Comparison of ENCODE assay signal across 13 cellular contexts in the genomic region with DNA sequence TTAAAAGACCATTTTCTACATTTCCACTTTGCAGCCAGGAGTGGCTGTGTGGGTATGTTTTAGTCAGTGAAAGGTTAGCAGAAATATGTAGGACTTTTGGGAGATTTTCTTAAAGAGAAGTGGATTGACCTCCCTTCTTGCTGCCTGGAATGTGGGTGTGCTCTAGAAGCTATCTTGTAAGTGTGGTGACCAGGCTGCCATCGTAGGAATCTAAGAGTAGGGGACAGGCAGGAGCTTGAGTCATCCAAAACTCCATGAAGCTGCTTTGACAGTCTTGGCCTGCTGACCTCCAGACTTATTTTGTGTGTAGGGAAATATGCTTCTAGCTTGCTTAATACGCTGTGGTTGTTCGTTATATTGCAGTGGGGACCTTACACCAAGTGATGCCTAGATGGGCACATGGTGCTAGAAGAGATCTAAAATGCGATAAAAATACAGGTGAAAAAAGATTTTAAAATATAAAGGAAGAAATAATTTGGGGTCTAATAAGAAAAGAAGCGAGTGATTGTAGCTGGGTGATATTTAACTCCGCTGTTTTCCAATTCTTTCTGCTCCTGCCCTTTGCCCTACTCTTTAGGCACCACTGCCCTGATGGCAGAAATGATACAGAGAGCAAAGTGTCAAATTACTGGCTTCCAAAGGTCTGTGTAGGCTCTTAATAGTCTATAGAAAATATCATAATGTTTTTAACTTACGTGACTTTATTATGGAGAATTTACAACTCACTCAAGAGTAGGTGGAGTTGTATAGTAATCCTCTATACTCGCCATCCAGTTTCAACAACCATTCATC.
A peak's percentile ranks its signal among the peaks of the same experiment; 100 is the strongest.
DNase-seq lines count a peak whose midpoint lies in the region; ATAC-seq, FAIRE-seq and TF ChIP-seq lines count a peak whose summit lies in the region.
"Had no signal": no experiment of that assay in that cellular context is flagged by ENCODE, and none has a peak within 500 bp of the region (broad histone marks: within the 10 kb centered on the region; RNA-seq: fewer than 3 reads in every experiment).

No MANE protein-coding gene starts in this region.

- peak overlapping the region; percentile 34; the same call in 1 of the 2 replicates for H3K4me2 ChIP-seq in HCT116 (ENCODE audit: low read length)
- H3K4me2 ChIP-seq in astrocyte (ENCODE audit: low read length), result peak overlapping the region; percentile 60

- H3K9me3 ChIP-seq in HCT116 (ENCODE audit: control insufficient read depth in 1 of 2, insufficient read depth in 1 of 2, low read depth in 1 of 2, low read length in 2 of 2), result no peaks in the 10 kb centered on the region
- no peaks in the 10 kb centered on the region for H3K9me3 ChIP-seq in astrocyte (ENCODE audit: insufficient read depth, low read depth, low read length)
- H3K9me3 ChIP-seq in psoas muscle, result no peaks in the 10 kb centered on the region
- H3K9me3 ChIP-seq: adrenal gland had no signal

- TF ChIP-seq RAD21 in HCT116 (IDR thresholded peaks at IDR 0.05; ENCODE audit: low read depth), result no peak

- CTCF ChIA-PET in HCT116 (lab: Charles Lee), result no interaction called here

- peak overlapping the region; percentile 82 for H3K27ac Mint-ChIP-seq in astrocyte (ENCODE audit: unreplicated experiment)
- no peak overlapping the region for H3K27ac Mint-ChIP-seq in activated naive CD8-positive, alpha-beta T cell treated with anti-CD3 and anti-CD28 coated beads, Interleukin-2, amount 50 U/mL, for 24 hours
- H3K27ac Mint-ChIP-seq: T-helper 2 cell treated with Interferon-gamma antibody and Interleukin-4, amounts not matched to agents 5 μg/mL and 100 μg/mL, for 36 hours had no signal

- DNase-seq in HCT116 (ENCODE audit: low read depth, low spot score), result no peak
- DNase-seq in astrocyte (ENCODE audit: low read depth), result peak; percentile 58
- peak; percentile 36 for DNase-seq in hepatic stellate cell (ENCODE audit: low spot score)
- no peak for DNase-seq in psoas muscle
- no peak for DNase-seq in activated naive CD8-positive, alpha-beta T cell treated with anti-CD3 and anti-CD28 coated beads, Interleukin-2, amount 50 U/mL, for 24 hours
- DNase-seq in NCI-H1092 (lab: John Stamatoyannopoulos, UW), result no peak
- DNase-seq in activated CD4-positive, alpha-beta T cell treated with anti-CD3 and anti-CD28 coated beads for 1 hour, result no peak
- DNase-seq: activated CD4-positive, alpha-beta T cell treated with anti-CD3 and anti-CD28 coated beads for 48 hours had no signal

- TF ChIP-seq CTCF in HCT116 (IDR thresholded peaks at IDR 0.05 in 2 of 3, conservative IDR thresholded peaks at IDR 0.05 in 1 of 3; ENCODE audit: borderline replicate concordance in 1 of 3, insufficient read depth in 1 of 3, low read depth in 2 of 3, low read length in 2 of 3), result no peak
- no peak for TF ChIP-seq CTCF in astrocyte (IDR thresholded peaks at IDR 0.05; ENCODE audit: insufficient read depth, low read depth, low read length)
- TF ChIP-seq CTCF in psoas muscle (IDR thresholded peaks at IDR 0.05), result no peak

- intact Hi-C loops in HCT116 (cut with micrococcal nuclease) (no loop called here), psoas muscle (cut with DNase I) (loop anchor here in 1 of 2 donors (5.0 to 10.0 kb wide), 2 partner anchors 132 to 210 kb away; no protein-coding TSS in a partner anchor)

- no peaks in the 10 kb centered on the region for H3K9me2 ChIP-seq in HCT116 (ENCODE audit: insufficient read depth)

- POLR2A ChIA-PET in HCT116 (lab: Charles Lee), result no interaction called here

- FAIRE-seq in astrocyte (lab: Jason Lieb, UNC), result no peak
- FAIRE-seq: GM12878 had no signal

- no peaks in the 10 kb centered on the region for H3K27me3 ChIP-seq in HCT116 (ENCODE audit: insufficient read depth, low read length)
- no peaks in the 10 kb centered on the region for H3K27me3 ChIP-seq in astrocyte (ENCODE audit: insufficient read depth, low read length)
- no peaks in the 10 kb centered on the region for H3K27me3 ChIP-seq in psoas muscle (ENCODE audit: insufficient read depth in 3 of 3, low read length in 2 of 3)
- H3K27me3 ChIP-seq: adrenal gland, dorsolateral prefrontal cortex had no signal

- peaks cover 40% of the 10 kb centered on the region for H3K4me1 Mint-ChIP-seq in astrocyte (ENCODE audit: low read depth, unreplicated experiment)
- no peaks in the 10 kb centered on the region for H3K4me1 Mint-ChIP-seq in activated naive CD8-positive, alpha-beta T cell treated with anti-CD3 and anti-CD28 coated beads, Interleukin-2, amount 50 U/mL, for 24 hours

- H3K9ac ChIP-seq in HCT116 (ENCODE audit: low read length), result no peak overlapping the region
- peak overlapping the region; percentile 20 for H3K9ac ChIP-seq in astrocyte (ENCODE audit: low read length)

- H3K9me3 Mint-ChIP-seq in astrocyte (ENCODE audit: unreplicated experiment), result no peaks in the 10 kb centered on the region
- no peaks in the 10 kb centered on the region for H3K9me3 Mint-ChIP-seq in activated naive CD8-positive, alpha-beta T cell treated with anti-CD3 and anti-CD28 coated beads, Interleukin-2, amount 50 U/mL, for 24 hours
- H3K9me3 Mint-ChIP-seq: T-helper 2 cell treated with Interferon-gamma antibody and Interleukin-4, amounts not matched to agents 5 μg/mL and 100 μg/mL, for 36 hours had no signal

- no peaks in the 10 kb centered on the region for H3K36me3 Mint-ChIP-seq in astrocyte (ENCODE audit: low read depth, unreplicated experiment)
- no peaks in the 10 kb centered on the region for H3K36me3 Mint-ChIP-seq in activated naive CD8-positive, alpha-beta T cell treated with anti-CD3 and anti-CD28 coated beads, Interleukin-2, amount 50 U/mL, for 24 hours (ENCODE audit: low read depth)

- no peaks in the 10 kb centered on the region for H4K20me1 ChIP-seq in HCT116 (ENCODE audit: insufficient read depth)
- H4K20me1 ChIP-seq in astrocyte (ENCODE audit: insufficient read depth, low read length), result no peaks in the 10 kb centered on the region

- no peak overlapping the region for H3K4me3 Mint-ChIP-seq in astrocyte (ENCODE audit: unreplicated experiment)
- H3K4me3 Mint-ChIP-seq in activated naive CD8-positive, alpha-beta T cell treated with anti-CD3 and anti-CD28 coated beads, Interleukin-2, amount 50 U/mL, for 24 hours, result no peak overlapping the region
- H3K4me3 Mint-ChIP-seq: T-helper 2 cell treated with Interferon-gamma antibody and Interleukin-4, amounts not matched to agents 5 μg/mL and 100 μg/mL, for 36 hours had no signal

- H3K4me3 ChIP-seq in HCT116 (replicated peaks in 1 of 2; ENCODE audit: low read depth in 1 of 2, low read length in 2 of 2), result no peak overlapping the region
- peak overlapping the region; percentile 6 for H3K4me3 ChIP-seq in astrocyte (ENCODE audit: insufficient read depth, low read depth, low read length)
- H3K4me3 ChIP-seq in psoas muscle, result no peak overlapping the region
- H3K4me3 ChIP-seq: adrenal gland, dorsolateral prefrontal cortex, GM12878 had no signal

- no TSS peak for BruUV-seq in HCT116 (replicated peaks; lab: Mats Ljungman, UMichigan)

- TF ChIP-seq POLR2A in HCT116 (IDR thresholded peaks at IDR 0.05; ENCODE audit: borderline replicate concordance, extremely low read depth, insufficient read depth, insufficient read length), result no peak

- RAD21 ChIA-PET in HCT116 (lab: Charles Lee; ENCODE audit: low non-redundant PET in 1 of 2, low total read pairs in 2 of 2, uncharacterized antibody in 2 of 2, unreplicated experiment in 2 of 2), result no interaction called here

- H3K27me3 Mint-ChIP-seq in astrocyte (ENCODE audit: low read depth, unreplicated experiment), result no peaks in the 10 kb centered on the region
- no peaks in the 10 kb centered on the region for H3K27me3 Mint-ChIP-seq in activated naive CD8-positive, alpha-beta T cell treated with anti-CD3 and anti-CD28 coated beads, Interleukin-2, amount 50 U/mL, for 24 hours

- H3K4me1 ChIP-seq in HCT116 (ENCODE audit: control insufficient read depth in 1 of 2, insufficient read depth in 2 of 2, low read length in 2 of 2), result peaks cover 14 to 15% of the 10 kb centered on the region in 2 experiments
- H3K4me1 ChIP-seq in astrocyte (ENCODE audit: insufficient read depth, low read length), result peaks cover 32% of the 10 kb centered on the region
- peaks cover 26% of the 10 kb centered on the region for H3K4me1 ChIP-seq in psoas muscle

- peak; percentile 30; the same call in 1 of the 2 replicates for ATAC-seq in HCT116
- peak in 3 of 4 donors; percentile 26 to 56 (median 47) for ATAC-seq in psoas muscle
- ATAC-seq in HG03135 (IDR thresholded peaks at IDR 0.05; ENCODE audit: unreplicated experiment), result no peak
- no peak for ATAC-seq in activated naive CD8-positive, alpha-beta T cell treated with anti-CD3 and anti-CD28 coated beads, Interleukin-2, amount 50 U/mL, for 24 hours
- ATAC-seq: GM12878 had no signal

- no peaks in the 10 kb centered on the region for H3K36me3 ChIP-seq in HCT116 (ENCODE audit: control insufficient read depth in 1 of 2, insufficient read depth in 2 of 2, low read length in 2 of 2)
- H3K36me3 ChIP-seq in astrocyte (ENCODE audit: insufficient read depth, low read length), result no peaks in the 10 kb centered on the region
- no peaks in the 10 kb centered on the region for H3K36me3 ChIP-seq in psoas muscle (ENCODE audit: insufficient read depth in 1 of 2, low read depth in 1 of 2)
- H3K36me3 ChIP-seq: adrenal gland had no signal

- H3K79me2 ChIP-seq in HCT116 (ENCODE audit: insufficient read depth, low read length), result no peaks in the 10 kb centered on the region
- H3K79me2 ChIP-seq in astrocyte (ENCODE audit: insufficient read depth, low read length), result no peaks in the 10 kb centered on the region

- 86 to 89% (median 88%) methylated on average over 8 of the region's 8 CpGs for WGBS in psoas muscle, 3 donors

- no peak overlapping the region for H2AFZ ChIP-seq in HCT116 (ENCODE audit: low read depth, low read length, poor library complexity, severe bottlenecking)
- H2AFZ ChIP-seq in astrocyte (ENCODE audit: low read depth, low read length), result no peak overlapping the region

- no peak overlapping the region for H3K27ac ChIP-seq in HCT116 (ENCODE audit: low read depth, low read length)
- H3K27ac ChIP-seq in astrocyte (ENCODE audit: low read depth, low read length), result peak overlapping the region; percentile 64
- H3K27ac ChIP-seq in psoas muscle, result peak overlapping the region; percentile 49
- H3K27ac ChIP-seq: adrenal gland, dorsolateral prefrontal cortex had no signal

TF ChIP-seq in HCT116, 20 proteins besides CTCF, POLR2A, EP300 and RAD21:
- TF ChIP-seq YY1 (IDR thresholded peaks at IDR 0.05; ENCODE audit: extremely low read depth, insufficient replicate concordance, low read depth, low read length) (no peak), EZH2phosphoT487 (IDR thresholded peaks at IDR 0.05; ENCODE audit: borderline replicate concordance) (no peak), CBX3 (IDR thresholded peaks at IDR 0.05; ENCODE audit: low read depth) (no peak), ZNF274 (IDR thresholded peaks at IDR 0.05; ENCODE audit: low read depth, low read length) (no peak), SP1 (IDR thresholded peaks at IDR 0.05; ENCODE audit: low read depth) (no peak)
- TF ChIP-seq, protein P1, sequence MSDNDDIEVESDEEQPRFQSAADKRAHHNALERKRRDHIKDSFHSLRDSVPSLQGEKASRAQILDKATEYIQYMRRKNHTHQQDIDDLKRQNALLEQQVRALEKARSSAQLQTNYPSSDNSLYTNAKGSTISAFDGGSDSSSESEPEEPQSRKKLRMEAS (IDR thresholded peaks at IDR 0.05), result no peak

Comparison
In these comparisons a context has a peak if more than half of its experiments do, and no peak if none do; other contexts are left out.
1. ATAC-seq: peak in HCT116 (single experiment) and psoas muscle (3 of 4); none in HG03135 (single experiment) and activated naive CD8-positive, alpha-beta T cell treated with anti-CD3 and anti-CD28 coated beads, Interleukin-2, amount 50 U/mL, for 24 hours (single experiment).
2. DNase-seq: peak in astrocyte (single experiment) and hepatic stellate cell (single experiment); none in HCT116 (single experiment), psoas muscle (0 of 2), activated naive CD8-positive, alpha-beta T cell treated with anti-CD3 and anti-CD28 coated beads, Interleukin-2, amount 50 U/mL, for 24 hours (single experiment), NCI-H1092 (single experiment) and activated CD4-positive, alpha-beta T cell treated with anti-CD3 and anti-CD28 coated beads for 1 hour (single experiment).